11 cellular contexts compared by ENCODE assay signal in the genomic region with DNA sequence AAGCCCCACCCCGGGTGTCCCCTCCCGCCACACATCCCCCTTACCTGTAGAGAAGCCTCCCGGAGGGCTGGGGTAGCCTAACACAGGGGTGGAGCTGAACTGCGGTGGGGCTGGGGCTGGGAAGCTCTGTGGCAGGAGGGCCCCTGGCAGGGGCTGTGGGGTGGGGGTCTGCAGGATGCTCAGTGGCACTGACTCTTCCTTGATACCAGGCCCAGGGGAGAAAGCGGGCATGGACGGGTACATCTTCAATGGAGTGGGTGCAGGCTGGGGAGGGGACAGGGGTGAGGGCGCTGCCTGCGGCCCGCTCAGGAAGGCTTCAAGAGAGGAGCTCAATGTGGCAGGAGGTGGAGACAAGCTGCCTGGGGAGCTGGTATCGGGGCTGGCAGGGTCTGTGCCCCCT. TPM values are rescaled to one million over a fixed set of nuclear protein-coding genes. Genes with fewer than 3 reads are reported as not detected.
DNase-seq lines count a peak whose midpoint lies in the region; ATAC-seq and TF ChIP-seq lines count a peak whose summit lies in the region.
"Had no signal": no experiment of that assay in that cellular context is flagged by ENCODE, and none has a peak within 500 bp of the region (broad histone marks: within the 10 kb centered on the region; RNA-seq: fewer than 3 reads in every experiment).

No MANE protein-coding gene starts in this region.

- POLR2A ChIA-PET in activated CD4-positive, alpha-beta memory T cell treated with anti-CD3 and anti-CD28 coated beads for 36 hours (lab: Charles Lee) = interaction anchor here (1.1 to 10.2 kb wide), 5 partner anchors 16 to 69 kb away, joined by 3 to 135 read pairs (median 6); partner anchors contain the start of gene SREBF1

- H3K4me3 ChIP-seq in transverse colon (no peak overlapping the region), mucosa of descending colon (no peak overlapping the region)

- H3K27ac ChIP-seq in epithelial cell of prostate (peak overlapping the region; percentile 97), transverse colon (peak overlapping the region in 3 of 4 donors; percentile 42 to 98 (median 53))

- TF ChIP-seq POLR2A in transverse colon (IDR thresholded peaks at IDR 0.05) = no peak

- intact Hi-C loops in activated CD4-positive, alpha-beta memory T cell treated with anti-CD3 and anti-CD28 coated beads for 36 hours (cut with micrococcal nuclease) = no loop called here
- intact Hi-C loops in transverse colon (cut with DNase I; ENCODE audit: low total_unique reads) (no loop called here), mucosa of descending colon (cut with DNase I, micrococcal nuclease) (no loop called here)

- in situ Hi-C loops in transverse colon (cut with MboI; ENCODE audit: low pct_ligation_motif_present in 1 of 4, low pct_unique_long_range_greater_than_20kb in 1 of 4, low sequenced_read_pairs in 3 of 4) = no loop called here

- H3K27me3 ChIP-seq in transverse colon = no peaks in the 10 kb centered on the region

- peak overlapping the region; percentile 50 for H3K4me3 Mint-ChIP-seq in activated naive CD4-positive, alpha-beta T cell treated with anti-CD3 and anti-CD28 coated beads, Interleukin-2, amount 50 U/mL, for 24 hours
- peak overlapping the region; percentile 6 for H3K4me3 Mint-ChIP-seq in activated CD4-positive, alpha-beta memory T cell treated with anti-CD3 and anti-CD28 coated beads for 36 hours

- no peak for DNase-seq in activated naive CD4-positive, alpha-beta T cell treated with anti-CD3 and anti-CD28 coated beads, Interleukin-2, amount 50 U/mL, for 16 hours
- no peak for DNase-seq in activated CD4-positive, alpha-beta memory T cell treated with anti-CD3 and anti-CD28 coated beads for 36 hours
- DNase-seq in epithelial cell of prostate (ENCODE audit: low read depth, low spot score) (no peak), transverse colon (no peak), iPS-NIHi7 (ENCODE audit: extremely low spot score) (no peak), mucosa of descending colon (no peak)
- DNase-seq: GF-D8, SIG-M5 had no signal

- TF ChIP-seq CTCF in transverse colon (IDR thresholded peaks at IDR 0.05) = no peak
- TF ChIP-seq CTCF in mucosa of descending colon (IDR thresholded peaks at IDR 0.05) = no peak

- H3K4me1 Mint-ChIP-seq in activated naive CD4-positive, alpha-beta T cell treated with anti-CD3 and anti-CD28 coated beads, Interleukin-2, amount 50 U/mL, for 24 hours = peaks cover 61% of the 10 kb centered on the region
- H3K4me1 Mint-ChIP-seq in activated CD4-positive, alpha-beta memory T cell treated with anti-CD3 and anti-CD28 coated beads for 36 hours (ENCODE audit: low read depth) = peaks cover 61% of the 10 kb centered on the region

- H3K27me3 Mint-ChIP-seq in activated naive CD4-positive, alpha-beta T cell treated with anti-CD3 and anti-CD28 coated beads, Interleukin-2, amount 50 U/mL, for 24 hours = no peaks in the 10 kb centered on the region
- H3K27me3 Mint-ChIP-seq in activated CD4-positive, alpha-beta memory T cell treated with anti-CD3 and anti-CD28 coated beads for 36 hours = no peaks in the 10 kb centered on the region

- ATAC-seq in mucosa of descending colon (no peak), GM21723 (IDR thresholded peaks at IDR 0.05; ENCODE audit: unreplicated experiment) (no peak)
- ATAC-seq: sciatic nerve had no signal

- H3K36me3 Mint-ChIP-seq in activated naive CD4-positive, alpha-beta T cell treated with anti-CD3 and anti-CD28 coated beads, Interleukin-2, amount 50 U/mL, for 24 hours = peaks cover 2% of the 10 kb centered on the region
- H3K36me3 Mint-ChIP-seq in activated CD4-positive, alpha-beta memory T cell treated with anti-CD3 and anti-CD28 coated beads for 36 hours = peaks cover 48% of the 10 kb centered on the region

- no peak for TF ChIP-seq EP300 in transverse colon (IDR thresholded peaks at IDR 0.05; ENCODE audit: low read depth)

- peak overlapping the region; percentile 19 for H3K27ac Mint-ChIP-seq in activated naive CD4-positive, alpha-beta T cell treated with anti-CD3 and anti-CD28 coated beads, Interleukin-2, amount 50 U/mL, for 24 hours
- peak overlapping the region; percentile 31 for H3K27ac Mint-ChIP-seq in activated CD4-positive, alpha-beta memory T cell treated with anti-CD3 and anti-CD28 coated beads for 36 hours

- no peaks in the 10 kb centered on the region for H3K9me3 Mint-ChIP-seq in activated naive CD4-positive, alpha-beta T cell treated with anti-CD3 and anti-CD28 coated beads, Interleukin-2, amount 50 U/mL, for 24 hours
- H3K9me3 Mint-ChIP-seq in activated CD4-positive, alpha-beta memory T cell treated with anti-CD3 and anti-CD28 coated beads for 36 hours = no peaks in the 10 kb centered on the region

- H3K9me3 ChIP-seq in transverse colon = no peaks in the 10 kb centered on the region
- H3K9me3 ChIP-seq in mucosa of descending colon = no peaks in the 10 kb centered on the region

- H3K4me1 ChIP-seq in transverse colon (peaks cover 33 to 72% (median 65%) of the 10 kb centered on the region in 4 donors), mucosa of descending colon (ENCODE audit: low read depth) (peaks cover 59% of the 10 kb centered on the region)

- H3K36me3 ChIP-seq in transverse colon (peaks cover 0 to 15% (median 7%) of the 10 kb centered on the region in 4 donors), mucosa of descending colon (ENCODE audit: low read depth) (peaks cover 7% of the 10 kb centered on the region)

- WGBS in transverse colon (ENCODE audit: low coverage in 1 of 2), 2 donors = 85% methylated on average over 10 of the region's 10 CpGs; no CpG with 5 or more reads in 1 of the 2 donors

- CTCF ChIA-PET in activated CD4-positive, alpha-beta memory T cell treated with anti-CD3 and anti-CD28 coated beads for 36 hours (lab: Charles Lee) = interaction anchor here (0.7 to 2.7 kb wide), 5 partner anchors 8 to 213 kb away, joined by 3 to 14 read pairs (median 6); partner anchors contain the start of gene SREBF1

RNA-seq across cellular contexts. Expression of gene SREBF1, which starts 16.7 kb away (rescaled TPM):
- 100 to 1,000 TPM in 1 of 2 experiments, 10 to 100 TPM in 1; 93.7 to 106 TPM for total RNA-seq in activated CD4-positive, alpha-beta memory T cell treated with anti-CD3 and anti-CD28 coated beads for 36 hours
- total RNA-seq in transverse colon (100 to 1,000 TPM in 3 of 4 donors, 10 to 100 TPM in 1; 45.7 to 206 (median 148) TPM), mucosa of descending colon (100 to 1,000 TPM; 161 to 179 (median 170) TPM)
